ENCODE assay signal across 1 cellular context in the genomic region with DNA sequence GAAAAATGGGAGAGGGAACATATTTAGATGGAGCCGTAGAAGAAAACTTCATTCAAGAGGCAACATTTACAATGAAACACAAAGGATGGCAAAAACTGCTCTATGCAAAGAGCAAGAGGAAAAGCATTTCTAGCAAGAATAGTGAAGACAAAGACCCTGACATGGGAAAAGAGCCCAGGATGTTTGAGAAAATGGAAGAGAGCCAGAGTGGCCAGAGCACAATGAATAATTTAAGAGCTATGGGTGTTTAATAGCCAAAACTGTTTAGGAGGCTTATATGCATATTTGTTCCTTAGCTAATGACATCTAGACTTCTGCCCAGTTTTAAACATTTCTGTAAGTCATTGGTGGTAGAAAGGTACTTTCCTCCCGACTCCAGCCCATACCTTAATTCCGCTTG.
TF ChIP-seq lines count a peak whose summit lies in the region.

No MANE protein-coding gene starts in this region.

TF ChIP-seq in GM23338, 12 proteins besides CTCF, POLR2A, EP300 and RAD21 (continued from another document):
- TF ChIP-seq, protein P1, sequence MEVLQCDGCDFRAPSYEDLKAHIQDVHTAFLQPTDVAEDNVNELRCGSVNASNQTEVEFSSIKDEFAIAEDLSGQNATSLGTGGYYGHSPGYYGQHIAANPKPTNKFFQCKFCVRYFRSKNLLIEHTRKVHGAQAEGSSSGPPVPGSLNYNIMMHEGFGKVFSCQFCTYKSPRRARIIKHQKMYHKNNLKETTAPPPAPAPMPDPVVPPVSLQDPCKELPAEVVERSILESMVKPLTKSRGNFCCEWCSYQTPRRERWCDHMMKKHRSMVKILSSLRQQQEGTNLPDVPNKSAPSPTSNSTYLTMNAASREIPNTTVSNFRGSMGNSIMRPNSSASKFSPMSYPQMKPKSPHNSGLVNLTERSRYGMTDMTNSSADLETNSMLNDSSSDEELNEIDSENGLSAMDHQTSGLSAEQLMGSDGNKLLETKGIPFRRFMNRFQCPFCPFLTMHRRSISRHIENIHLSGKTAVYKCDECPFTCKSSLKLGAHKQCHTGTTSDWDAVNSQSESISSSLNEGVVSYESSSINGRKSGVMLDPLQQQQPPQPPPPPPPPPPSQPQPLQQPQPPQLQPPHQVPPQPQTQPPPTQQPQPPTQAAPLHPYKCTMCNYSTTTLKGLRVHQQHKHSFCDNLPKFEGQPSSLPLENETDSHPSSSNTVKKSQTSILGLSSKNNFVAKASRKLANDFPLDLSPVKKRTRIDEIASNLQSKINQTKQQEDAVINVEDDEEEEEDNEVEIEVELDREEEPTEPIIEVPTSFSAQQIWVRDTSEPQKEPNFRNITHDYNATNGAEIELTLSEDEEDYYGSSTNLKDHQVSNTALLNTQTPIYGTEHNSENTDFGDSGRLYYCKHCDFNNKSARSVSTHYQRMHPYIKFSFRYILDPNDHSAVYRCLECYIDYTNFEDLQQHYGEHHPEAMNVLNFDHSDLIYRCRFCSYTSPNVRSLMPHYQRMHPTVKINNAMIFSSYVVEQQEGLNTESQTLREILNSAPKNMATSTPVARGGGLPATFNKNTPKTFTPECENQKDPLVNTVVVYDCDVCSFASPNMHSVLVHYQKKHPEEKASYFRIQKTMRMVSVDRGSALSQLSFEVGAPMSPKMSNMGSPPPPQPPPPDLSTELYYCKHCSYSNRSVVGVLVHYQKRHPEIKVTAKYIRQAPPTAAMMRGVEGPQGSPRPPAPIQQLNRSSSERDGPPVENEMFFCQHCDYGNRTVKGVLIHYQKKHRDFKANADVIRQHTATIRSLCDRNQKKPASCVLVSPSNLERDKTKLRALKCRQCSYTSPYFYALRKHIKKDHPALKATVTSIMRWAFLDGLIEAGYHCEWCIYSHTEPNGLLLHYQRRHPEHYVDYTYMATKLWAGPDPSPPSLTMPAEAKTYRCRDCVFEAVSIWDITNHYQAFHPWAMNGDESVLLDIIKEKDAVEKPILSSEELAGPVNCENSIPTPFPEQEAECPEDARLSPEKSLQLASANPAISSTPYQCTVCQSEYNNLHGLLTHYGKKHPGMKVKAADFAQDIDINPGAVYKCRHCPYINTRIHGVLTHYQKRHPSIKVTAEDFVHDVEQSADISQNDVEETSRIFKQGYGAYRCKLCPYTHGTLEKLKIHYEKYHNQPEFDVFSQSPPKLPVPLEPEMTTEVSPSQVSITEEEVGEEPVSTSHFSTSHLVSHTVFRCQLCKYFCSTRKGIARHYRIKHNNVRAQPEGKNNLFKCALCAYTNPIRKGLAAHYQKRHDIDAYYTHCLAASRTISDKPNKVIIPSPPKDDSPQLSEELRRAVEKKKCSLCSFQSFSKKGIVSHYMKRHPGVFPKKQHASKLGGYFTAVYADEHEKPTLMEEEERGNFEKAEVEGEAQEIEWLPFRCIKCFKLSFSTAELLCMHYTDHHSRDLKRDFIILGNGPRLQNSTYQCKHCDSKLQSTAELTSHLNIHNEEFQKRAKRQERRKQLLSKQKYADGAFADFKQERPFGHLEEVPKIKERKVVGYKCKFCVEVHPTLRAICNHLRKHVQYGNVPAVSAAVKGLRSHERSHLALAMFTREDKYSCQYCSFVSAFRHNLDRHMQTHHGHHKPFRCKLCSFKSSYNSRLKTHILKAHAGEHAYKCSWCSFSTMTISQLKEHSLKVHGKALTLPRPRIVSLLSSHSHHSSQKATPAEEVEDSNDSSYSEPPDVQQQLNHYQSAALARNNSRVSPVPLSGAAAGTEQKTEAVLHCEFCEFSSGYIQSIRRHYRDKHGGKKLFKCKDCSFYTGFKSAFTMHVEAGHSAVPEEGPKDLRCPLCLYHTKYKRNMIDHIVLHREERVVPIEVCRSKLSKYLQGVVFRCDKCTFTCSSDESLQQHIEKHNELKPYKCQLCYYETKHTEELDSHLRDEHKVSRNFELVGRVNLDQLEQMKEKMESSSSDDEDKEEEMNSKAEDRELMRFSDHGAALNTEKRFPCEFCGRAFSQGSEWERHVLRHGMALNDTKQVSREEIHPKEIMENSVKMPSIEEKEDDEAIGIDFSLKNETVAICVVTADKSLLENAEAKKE (CRISPR knock-in tag; IDR thresholded peaks at IDR 0.05) = no peak
- no peak for TF ChIP-seq POLR2AphosphoS5 (IDR thresholded peaks at IDR 0.05; ENCODE audit: low read depth)
- TF ChIP-seq CREB1 (CRISPR knock-in tag; IDR thresholded peaks at IDR 0.05; ENCODE audit: low read depth) = no peak
- no peak for TF ChIP-seq NANOG (IDR thresholded peaks at IDR 0.05; ENCODE audit: borderline replicate concordance)
- TF ChIP-seq JUNB (IDR thresholded peaks at IDR 0.05; ENCODE audit: unreplicated experiment) = no peak
- TF ChIP-seq EZH2 (IDR thresholded peaks at IDR 0.05; ENCODE audit: low read depth, unreplicated experiment) = no peak
- no peak for TF ChIP-seq EZH2phosphoT487 (IDR thresholded peaks at IDR 0.05; ENCODE audit: unreplicated experiment)
- TF ChIP-seq ZNF114 (CRISPR knock-in tag; IDR thresholded peaks at IDR 0.05) = no peak
- no peak for TF ChIP-seq STAT1 (IDR thresholded peaks at IDR 0.05; ENCODE audit: unreplicated experiment)
